ENCODE assay signal across 8 cellular contexts in the genomic region with DNA sequence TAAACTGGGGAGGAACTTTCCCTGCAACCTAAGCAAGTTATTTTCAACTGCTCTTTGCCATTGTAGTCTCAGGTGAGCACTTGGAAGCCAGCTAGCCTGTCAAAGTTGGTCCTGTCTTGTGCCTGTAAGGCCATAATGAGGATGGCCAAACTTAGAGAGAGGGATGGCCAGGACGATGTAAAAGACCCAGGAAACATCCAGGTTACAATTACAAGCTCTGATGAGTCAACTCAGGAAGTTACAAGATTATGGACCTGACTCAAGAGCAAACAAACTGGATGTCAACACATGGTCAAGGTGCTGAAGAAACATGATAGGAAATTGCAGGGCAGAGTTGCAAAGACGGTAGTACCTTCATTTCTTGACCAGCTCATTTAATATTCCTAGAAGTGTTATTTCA. TPM values are rescaled to one million over a fixed set of nuclear protein-coding genes. Genes with fewer than 3 reads are reported as not detected.
A peak's percentile ranks its signal among the peaks of the same experiment; 100 is the strongest.
DNase-seq lines count a peak whose midpoint lies in the region; ATAC-seq, FAIRE-seq and TF ChIP-seq lines count a peak whose summit lies in the region.

No MANE protein-coding gene starts in this region.

- DNase-seq in GM12891 (ENCODE audit: insufficient read length, low spot score) (no peak), RPMI7951 (ENCODE audit: low read depth) (peak; percentile 44), esophagus squamous epithelium (lab: John Stamatoyannopoulos, UW) (no peak), AG20443 (ENCODE audit: low spot score) (no peak), NCI-H1930 (lab: John Stamatoyannopoulos, UW) (no peak), Kasumi-1 (lab: John Stamatoyannopoulos, UW) (no peak)

- peak overlapping the region in 2 of 3 donors; percentile 79 to 89 for H3K9ac ChIP-seq in skeletal muscle tissue (ENCODE audit: low read depth in 1 of 3, low read length in 3 of 3)

- H3K27ac ChIP-seq in esophagus squamous epithelium (peak overlapping the region; percentile 96 to 100 (median 98)), skeletal muscle tissue (ENCODE audit: low read depth, low read length) (no peak overlapping the region)

- ATAC-seq in HG02885 (IDR thresholded peaks at IDR 0.05; ENCODE audit: poor library complexity, unreplicated experiment): no peak

- WGBS in esophagus squamous epithelium, 2 donors: 9 to 18% methylated on average over 2 of the region's 2 CpGs

- H3K9me3 ChIP-seq in esophagus squamous epithelium (no peaks in the 10 kb centered on the region), skeletal muscle tissue (ENCODE audit: control insufficient read depth in 3 of 3, low read length in 3 of 3) (no peaks in the 10 kb centered on the region)

- TF ChIP-seq CTCF in esophagus squamous epithelium (IDR thresholded peaks at IDR 0.05): no peak

- no peaks in the 10 kb centered on the region for H3K27me3 ChIP-seq in esophagus squamous epithelium
- no peaks in the 10 kb centered on the region for H3K27me3 ChIP-seq in skeletal muscle tissue (ENCODE audit: control insufficient read depth in 3 of 3, insufficient read depth in 3 of 3, low read length in 3 of 3)

- H3K4me3 ChIP-seq in esophagus squamous epithelium (peak overlapping the region; percentile 87 to 99 (median 96)), skeletal muscle tissue (ENCODE audit: low read length in 3 of 3) (peak overlapping the region; percentile 83 to 90 (median 83))

- peaks cover 0 to 30% (median 0%) of the 10 kb centered on the region in 3 donors for H3K36me3 ChIP-seq in esophagus squamous epithelium
- H3K36me3 ChIP-seq in skeletal muscle tissue (ENCODE audit: control insufficient read depth in 3 of 3, insufficient read depth in 3 of 3, low read length in 3 of 3): peaks cover 2 to 8% (median 6%) of the 10 kb centered on the region in 3 donors

- FAIRE-seq in GM12891 (lab: Jason Lieb, UNC): peak; percentile 66

- TF ChIP-seq POLR2A in GM12891 (IDR thresholded peaks at IDR 0.05; ENCODE audit: low read depth, low read length) (no peak), esophagus squamous epithelium (IDR thresholded peaks at IDR 0.05) (no peak)

- H3K4me1 ChIP-seq in esophagus squamous epithelium (peaks cover 9 to 66% (median 21%) of the 10 kb centered on the region in 3 donors), skeletal muscle tissue (ENCODE audit: control insufficient read depth in 3 of 3, insufficient read depth in 3 of 3, low read length in 3 of 3) (peaks cover 32 to 42% (median 34%) of the 10 kb centered on the region in 3 donors)

- intact Hi-C loops in esophagus squamous epithelium (cut with DNase I): loop anchor here (5.0 kb wide), 1 partner anchor 40 kb away; no protein-coding TSS in a partner anchor

TF ChIP-seq in GM12891, 5 proteins besides CTCF, POLR2A, EP300 and RAD21:
- TF ChIP-seq SPI1 (IDR thresholded peaks at IDR 0.05; ENCODE audit: low read depth, low read length): no peak
- no peak for TF ChIP-seq POLR2AphosphoS5 (IDR thresholded peaks at IDR 0.05; ENCODE audit: low read depth, low read length)
- no peak for TF ChIP-seq PAX5 (IDR thresholded peaks at IDR 0.05; ENCODE audit: insufficient read depth, low read length, severe bottlenecking)
- TF ChIP-seq POU2F2 (IDR thresholded peaks at IDR 0.05; ENCODE audit: low read depth, low read length): no peak
- TF ChIP-seq TAF1 (IDR thresholded peaks at IDR 0.05; ENCODE audit: low read depth, low read length): no peak

RNA-seq across cellular contexts. Expression of gene GTPBP1, which starts 1.6 kb away (rescaled TPM):
- 26.0 TPM for polyA plus RNA-seq in GM12891 (2012; ENCODE audit: low read depth, missing spikeins)
- total RNA-seq in RPMI7951 (2014; rRNA removed; shearing (Covaris generic)): 15.6 and 16.3 TPM in 2 replicates
- total RNA-seq in esophagus squamous epithelium: 10 to 100 TPM; 15.3 to 37.4 (median 32.0) TPM
- 19.3 TPM for total RNA-seq in skeletal muscle tissue

RNA-seq across cellular contexts. Expression of gene JOSD1, which starts 6.6 kb away (rescaled TPM):
- 30.2 TPM for polyA plus RNA-seq in GM12891 (2012; ENCODE audit: low read depth, missing spikeins)
- 46.5 and 62.0 TPM in 2 replicates for total RNA-seq in RPMI7951 (2014; rRNA removed; shearing (Covaris generic))
- total RNA-seq in esophagus squamous epithelium (10 to 100 TPM; 27.8 to 48.8 (median 33.1) TPM), skeletal muscle tissue (25.1 TPM)

RNA-seq across cellular contexts. Expression of gene TOMM22, which starts 25.6 kb away (rescaled TPM):
- polyA plus RNA-seq in GM12891 (2012; ENCODE audit: low read depth, missing spikeins): 74.5 TPM
- total RNA-seq in RPMI7951 (2014; rRNA removed; shearing (Covaris generic)): 56.5 and 61.2 TPM in 2 replicates
- total RNA-seq in esophagus squamous epithelium (10 to 100 TPM; 23.4 to 73.7 (median 57.2) TPM), skeletal muscle tissue (63.7 TPM)

RNA-seq across cellular contexts. Expression of gene SUN2, which starts 48.5 kb away (rescaled TPM):
- polyA plus RNA-seq in GM12891 (2012; ENCODE audit: low read depth, missing spikeins): 42.1 TPM
- 47.8 and 69.2 TPM in 2 replicates for total RNA-seq in RPMI7951 (2014; rRNA removed; shearing (Covaris generic))
- total RNA-seq in esophagus squamous epithelium (100 to 1,000 TPM in 3 of 4 donors, 10 to 100 TPM in 1; 94.2 to 307 (median 191) TPM), skeletal muscle tissue (40.2 TPM)

RNA-seq across cellular contexts. Expression of gene CBY1, which starts 50.9 kb away (rescaled TPM):
- polyA plus RNA-seq in GM12891 (2012; ENCODE audit: low read depth, missing spikeins): 6.9 TPM
- 14.1 and 19.7 TPM in 2 replicates for total RNA-seq in RPMI7951 (2014; rRNA removed; shearing (Covaris generic))
- total RNA-seq in esophagus squamous epithelium: 10 to 100 TPM in 3 of 4 donors, 1 to 10 TPM in 1; 8.7 to 21.1 (median 13.1) TPM
- 14.1 TPM for total RNA-seq in skeletal muscle tissue
